ENCODE assay signal across 27 cellular contexts in genomic region chr15:85298366-85298765, GRCh38.
A peak's percentile ranks its signal among the peaks of the same experiment; 100 is the strongest.
DNase-seq lines count a peak whose midpoint lies in the region; ATAC-seq, FAIRE-seq and TF ChIP-seq lines count a peak whose summit lies in the region.
"Had no signal": no experiment of that assay in that cellular context is flagged by ENCODE, and none has a peak within 500 bp of the region (broad histone marks: within the 10 kb centered on the region; RNA-seq: fewer than 3 reads in every experiment).

No MANE protein-coding gene starts in this region.

- H3K27me3 Mint-ChIP-seq in activated CD4-positive, alpha-beta T cell treated with anti-CD3 and anti-CD28 coated beads, Interleukin-2, amount 10 ng/mL, durations not matched to agents 7 days and 5 days: no peaks in the 10 kb centered on the region
- H3K27me3 Mint-ChIP-seq in memory B cell: no peaks in the 10 kb centered on the region
- H3K27me3 Mint-ChIP-seq: CD4-positive, alpha-beta memory T cell; CD4-positive, CD25-positive, alpha-beta regulatory T cell; CD8-positive, alpha-beta memory T cell had no signal

- in situ Hi-C loops in HepG2 (cut with HindIII; ENCODE audit: extremely low pct_ligation_motif_present, low pct_unique_long_range_greater_than_20kb): loop anchor here (25.0 kb wide), 2 partner anchors 414 to 539 kb away; no protein-coding TSS in a partner anchor

- TF ChIP-seq EP300 in HepG2 (IDR thresholded peaks at IDR 0.05; ENCODE audit: low read depth in 2 of 2, low read length in 2 of 2) (no peak), HepG2 (CRISPR knock-in tag; IDR thresholded peaks at IDR 0.05; ENCODE audit: borderline replicate concordance) (no peak)

- H3K9me3 Mint-ChIP-seq in activated CD4-positive, alpha-beta T cell treated with anti-CD3 and anti-CD28 coated beads, Interleukin-2, amount 10 ng/mL, durations not matched to agents 7 days and 5 days: no peaks in the 10 kb centered on the region
- no peaks in the 10 kb centered on the region for H3K9me3 Mint-ChIP-seq in memory B cell
- H3K9me3 Mint-ChIP-seq: CD4-positive, alpha-beta memory T cell; CD4-positive, CD25-positive, alpha-beta regulatory T cell; CD8-positive, alpha-beta memory T cell had no signal

- intact Hi-C loops in HepG2 (cut with micrococcal nuclease; ENCODE audit: unreplicated experiment) (loop anchor here (5.0 to 10.0 kb wide), 2 partner anchors 316 to 534 kb away; no protein-coding TSS in a partner anchor), right lobe of liver (cut with DNase I) (loop anchor here in 1 of 2 donors (10.0 kb wide), 1 partner anchor 206 kb away; no protein-coding TSS in a partner anchor)

- FAIRE-seq in HepG2 (lab: Jason Lieb, UNC): no peak
- FAIRE-seq: GM12878, GM18507 had no signal

- TF ChIP-seq CTCF in HepG2 (CRISPR knock-in tag; IDR thresholded peaks at IDR 0.05): no peak
- no peak for TF ChIP-seq CTCF in right lobe of liver (IDR thresholded peaks at IDR 0.05)
- no peak for TF ChIP-seq CTCF in HEK293 (tag by site-specific recombination; IDR thresholded peaks at IDR 0.05)

- TF ChIP-seq POLR2A in HepG2 (IDR thresholded peaks at IDR 0.05; ENCODE audit: insufficient read depth in 1 of 2, low read depth in 2 of 2, low read length in 2 of 2): no peak
- no peak for TF ChIP-seq POLR2A in right lobe of liver (IDR thresholded peaks at IDR 0.05)

- H3K4me3 ChIP-seq in HepG2 (replicated peaks in 1 of 3; ENCODE audit: insufficient read depth in 1 of 3, low read depth in 2 of 3, low read length in 3 of 3): no peak overlapping the region
- no peak overlapping the region for H3K4me3 ChIP-seq in right lobe of liver
- H3K4me3 ChIP-seq in HEK293 (ENCODE audit: low read depth, low read length): no peak overlapping the region
- H3K4me3 ChIP-seq: BLaER1, GM12878 had no signal

- POLR2A ChIA-PET in activated CD4-positive, alpha-beta T cell treated with anti-CD3 and anti-CD28 coated beads, Interleukin-2, amount 10 ng/mL, durations not matched to agents 7 days and 5 days (lab: Charles Lee): no interaction called here
- POLR2A ChIA-PET in HepG2 (lab: Yijun Ruan, JAX) (no interaction called here), HEK293 (lab: Yijun Ruan, JAX) (no interaction called here)

- DNase-seq in activated CD4-positive, alpha-beta T cell treated with anti-CD3 and anti-CD28 coated beads, Interleukin-2, amount 10 ng/mL, durations not matched to agents 7 days and 5 days: no peak
- DNase-seq in activated CD4-positive, alpha-beta T cell treated with anti-CD3 and anti-CD28 coated beads, Interleukin-2, amount 50 U/mL, for 48 hours: no peak
- DNase-seq in HepG2 (ENCODE audit: low spot score) (no peak), right lobe of liver (no peak), memory B cell (ENCODE audit: low spot score in 2 of 2) (no peak)
- DNase-seq in activated T-cell treated with anti-CD3 and anti-CD28 coated beads, Interleukin-2, amount 50 U/mL, for 1 hour: no peak
- DNase-seq: AML-193; BE2C; C1 segment of cervical spinal cord; CD4-positive, alpha-beta memory T cell; CD4-positive, CD25-positive, alpha-beta regulatory T cell; CD8-positive, alpha-beta memory T cell; COR-L47; DMS 273 treated with DMSO at 0.1 percent for 48 hours; DMS153; DMS53; DMS79; DND-41; EL; GDM1 had no signal

- TF ChIP-seq RAD21 in HepG2 (CRISPR knock-in tag; IDR thresholded peaks at IDR 0.05): no peak

- H3K36me3 ChIP-seq in HepG2 (replicated peaks in 1 of 2; ENCODE audit: control insufficient read depth in 1 of 2, insufficient read depth in 2 of 2, low read length in 2 of 2) (no peaks in the 10 kb centered on the region), right lobe of liver (no peaks in the 10 kb centered on the region), HEK293 (ENCODE audit: control insufficient read depth in 2 of 2, insufficient read depth in 1 of 2, low read length in 2 of 2) (no peaks in the 10 kb centered on the region)
- H3K36me3 ChIP-seq: BE2C, BLaER1 had no signal

- CTCF ChIA-PET in activated CD4-positive, alpha-beta T cell treated with anti-CD3 and anti-CD28 coated beads, Interleukin-2, amount 10 ng/mL, durations not matched to agents 7 days and 5 days (lab: Charles Lee): interaction anchor here (0.6 to 2.6 kb wide), 4 partner anchors 9 to 542 kb away, joined by 3 to 15 read pairs (median 3); no protein-coding TSS in a partner anchor
- CTCF ChIA-PET in HepG2 (lab: Yijun Ruan, JAX; ENCODE audit: low intra/inter-chr PET ratio, low total read pairs) (no interaction called here), HEK293 (lab: Yijun Ruan, JAX) (interaction anchor here (1.2 to 3.6 kb wide), 7 partner anchors 8 to 206 kb away, joined by 5 to 43 read pairs (median 17); no protein-coding TSS in a partner anchor)

- no peaks in the 10 kb centered on the region for H3K27me3 ChIP-seq in HepG2 (ENCODE audit: control insufficient read depth in 1 of 2, insufficient read depth in 2 of 2, low read length in 2 of 2)
- no peaks in the 10 kb centered on the region for H3K27me3 ChIP-seq in right lobe of liver
- H3K27me3 ChIP-seq: BE2C, BLaER1 had no signal

- H3K36me3 Mint-ChIP-seq in activated CD4-positive, alpha-beta T cell treated with anti-CD3 and anti-CD28 coated beads, Interleukin-2, amount 10 ng/mL, durations not matched to agents 7 days and 5 days (ENCODE audit: low read depth): no peaks in the 10 kb centered on the region
- no peaks in the 10 kb centered on the region for H3K36me3 Mint-ChIP-seq in memory B cell
- H3K36me3 Mint-ChIP-seq: CD14-positive monocyte; CD4-positive, alpha-beta memory T cell; CD4-positive, CD25-positive, alpha-beta regulatory T cell had no signal

- no peaks in the 10 kb centered on the region for H3K79me2 ChIP-seq in HepG2 (ENCODE audit: insufficient read depth, low read length)

- ATAC-seq in HepG2: no peak
- no peak for ATAC-seq in right lobe of liver
- no peak for ATAC-seq in memory B cell (ENCODE audit: low read depth)
- ATAC-seq in HG02571 (IDR thresholded peaks at IDR 0.05; ENCODE audit: unreplicated experiment): no peak
- ATAC-seq: GM12878 had no signal

- 34% methylated on average over 4 of the region's 4 CpGs for WGBS in HepG2 (ENCODE audit: low lambda C conversion rate)
- 78% methylated on average over 3 of the region's 4 CpGs for WGBS in right lobe of liver (ENCODE audit: insufficient coverage, low coverage, low lambda C conversion rate, missing lambda C conversion rate)

- H3K9ac ChIP-seq in HepG2 (ENCODE audit: insufficient read depth, low read depth, low read length): no peak overlapping the region
- H3K9ac ChIP-seq: BLaER1 had no signal

- BruUV-seq in HepG2 (replicated peaks; lab: Mats Ljungman, UMichigan): no TSS peak

- no peak overlapping the region for H2AFZ ChIP-seq in HepG2 (ENCODE audit: low read length)

- no peaks in the 10 kb centered on the region for H3K9me3 ChIP-seq in HepG2 (ENCODE audit: low read length)
- no peaks in the 10 kb centered on the region for H3K9me3 ChIP-seq in right lobe of liver
- no peaks in the 10 kb centered on the region for H3K9me3 ChIP-seq in HEK293 (ENCODE audit: control insufficient read depth, insufficient read depth, low read depth, low read length)
- H3K9me3 ChIP-seq: BE2C, BLaER1 had no signal

- H3K27ac ChIP-seq in HepG2 (ENCODE audit: extremely low read length, insufficient read depth, low read length): no peak overlapping the region
- H3K27ac ChIP-seq in right lobe of liver: no peak overlapping the region
- no peak overlapping the region for H3K27ac ChIP-seq in HEK293 (ENCODE audit: extremely low read depth, low read depth, low read length)
- H3K27ac ChIP-seq: 22Rv1, BLaER1 had no signal

- peaks cover 24% of the 10 kb centered on the region for H3K4me1 ChIP-seq in HepG2 (ENCODE audit: insufficient read depth, low read length)
- H3K4me1 ChIP-seq in right lobe of liver: no peaks in the 10 kb centered on the region
- no peaks in the 10 kb centered on the region; the same call in 1 of the 2 replicates for H3K4me1 ChIP-seq in HEK293 (ENCODE audit: control insufficient read depth, insufficient read depth, low read length)
- H3K4me1 ChIP-seq: BE2C had no signal

- peak overlapping the region; percentile 38 for H3K27ac Mint-ChIP-seq in activated CD4-positive, alpha-beta T cell treated with anti-CD3 and anti-CD28 coated beads, Interleukin-2, amount 10 ng/mL, durations not matched to agents 7 days and 5 days
- H3K27ac Mint-ChIP-seq in memory B cell: peak overlapping the region; percentile 89
- H3K27ac Mint-ChIP-seq: CD14-positive monocyte had no signal

- H3K4me1 Mint-ChIP-seq in activated CD4-positive, alpha-beta T cell treated with anti-CD3 and anti-CD28 coated beads, Interleukin-2, amount 10 ng/mL, durations not matched to agents 7 days and 5 days: peaks cover 16% of the 10 kb centered on the region
- peaks cover 30% of the 10 kb centered on the region for H3K4me1 Mint-ChIP-seq in memory B cell

- no peak overlapping the region for H3K4me3 Mint-ChIP-seq in activated CD4-positive, alpha-beta T cell treated with anti-CD3 and anti-CD28 coated beads, Interleukin-2, amount 10 ng/mL, durations not matched to agents 7 days and 5 days
- no peak overlapping the region for H3K4me3 Mint-ChIP-seq in memory B cell
- H3K4me3 Mint-ChIP-seq: CD14-positive monocyte; CD4-positive, alpha-beta memory T cell; CD4-positive, CD25-positive, alpha-beta regulatory T cell; CD8-positive, alpha-beta memory T cell had no signal

- H3K4me2 ChIP-seq in HepG2 (ENCODE audit: low read depth, low read length): no peak overlapping the region
- H3K4me2 ChIP-seq: BLaER1 had no signal

- H4K20me1 ChIP-seq in HepG2 (ENCODE audit: insufficient read depth, low read length): no peaks in the 10 kb centered on the region
- H4K20me1 ChIP-seq: BLaER1 had no signal

TF ChIP-seq in HepG2, 621 proteins besides CTCF, POLR2A, EP300 and RAD21 (continues in another document):
- no peak for TF ChIP-seq CHD2 (IDR thresholded peaks at IDR 0.05; ENCODE audit: low read depth, low read length)
- peak in 1 of 2 experiments; percentile 33; a peak in 1 of 4 replicates for TF ChIP-seq NR2F1 (CRISPR knock-in tag; IDR thresholded peaks at IDR 0.05)
- TF ChIP-seq ZSCAN31 (CRISPR knock-in tag; IDR thresholded peaks at IDR 0.05; ENCODE audit: low read depth): no peak
- 0 out of 2 replicates have a peak, but pooled peaks have one; percentile 52 for TF ChIP-seq NR2F6 (IDR thresholded peaks at IDR 0.05)
- TF ChIP-seq NR2F6 (CRISPR knock-in tag; IDR thresholded peaks at IDR 0.05): peak; percentile 60; the same call in 1 of the 2 replicates
- TF ChIP-seq ZNF572 (CRISPR knock-in tag; IDR thresholded peaks at IDR 0.05): no peak
- 0 out of 2 replicates have a peak, but pooled peaks have one; percentile 7 for TF ChIP-seq FOXA3 (CRISPR knock-in tag; IDR thresholded peaks at IDR 0.05)

TF ChIP-seq in HEK293, 187 proteins besides CTCF, POLR2A, EP300 and RAD21 (continues in another document):
- TF ChIP-seq ZNF121 (tag by site-specific recombination; IDR thresholded peaks at IDR 0.05) (peak; percentile 35; the same call in 1 of the 2 replicates), ZNF623 (tag by site-specific recombination; IDR thresholded peaks at IDR 0.05) (no peak)
